Comparison of ENCODE assay signal across 1 cellular context in genomic region chr22:28772633-28773460, GRCh38.
TF ChIP-seq lines count a peak whose summit lies in the region.

A gene with protein sequence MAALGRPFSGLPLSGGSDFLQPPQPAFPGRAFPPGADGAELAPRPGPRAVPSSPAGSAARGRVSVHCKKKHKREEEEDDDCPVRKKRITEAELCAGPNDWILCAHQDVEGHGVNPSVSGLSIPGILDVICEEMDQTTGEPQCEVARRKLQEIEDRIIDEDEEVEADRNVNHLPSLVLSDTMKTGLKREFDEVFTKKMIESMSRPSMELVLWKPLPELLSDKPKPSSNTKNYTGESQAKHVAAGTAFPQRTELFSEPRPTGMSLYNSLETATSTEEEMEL (plus strand): TSS chr22:28772695. CDS start chr22:28772850, 155 bp downstream.

TF ChIP-seq in HepG2, 621 proteins besides CTCF, POLR2A, EP300 and RAD21 (continued from another document and continues in another):
- TF ChIP-seq, protein P1, sequence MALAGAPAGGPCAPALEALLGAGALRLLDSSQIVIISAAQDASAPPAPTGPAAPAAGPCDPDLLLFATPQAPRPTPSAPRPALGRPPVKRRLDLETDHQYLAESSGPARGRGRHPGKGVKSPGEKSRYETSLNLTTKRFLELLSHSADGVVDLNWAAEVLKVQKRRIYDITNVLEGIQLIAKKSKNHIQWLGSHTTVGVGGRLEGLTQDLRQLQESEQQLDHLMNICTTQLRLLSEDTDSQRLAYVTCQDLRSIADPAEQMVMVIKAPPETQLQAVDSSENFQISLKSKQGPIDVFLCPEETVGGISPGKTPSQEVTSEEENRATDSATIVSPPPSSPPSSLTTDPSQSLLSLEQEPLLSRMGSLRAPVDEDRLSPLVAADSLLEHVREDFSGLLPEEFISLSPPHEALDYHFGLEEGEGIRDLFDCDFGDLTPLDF (CRISPR knock-in tag; IDR thresholded peaks at IDR 0.05) = peak; percentile 52; the same call in 1 of the 2 replicates
- TF ChIP-seq PAX8 (CRISPR knock-in tag; IDR thresholded peaks at IDR 0.05; ENCODE audit: borderline replicate concordance) = no peak
- no peak for TF ChIP-seq ZNF207 (IDR thresholded peaks at IDR 0.05; ENCODE audit: borderline replicate concordance)
- TF ChIP-seq FOXM1 (CRISPR knock-in tag; IDR thresholded peaks at IDR 0.05) = no peak
- TF ChIP-seq ESRRA (CRISPR knock-in tag; IDR thresholded peaks at IDR 0.05; ENCODE audit: low read depth) = no peak; the same call in 1 of the 2 replicates
- no peak for TF ChIP-seq PAF1 (CRISPR knock-in tag; IDR thresholded peaks at IDR 0.05)
- TF ChIP-seq GTF3A (CRISPR knock-in tag; conservative IDR thresholded peaks at IDR 0.05) = no peak
- TF ChIP-seq ZNF776 (CRISPR knock-in tag; IDR thresholded peaks at IDR 0.05) = peak; percentile 43; the same call in 1 of the 2 replicates
- TF ChIP-seq HOXA5 (CRISPR knock-in tag; IDR thresholded peaks at IDR 0.05) = peak; percentile 66; the same call in 1 of the 2 replicates
- peak; percentile 79; the same call in 1 of the 2 replicates for TF ChIP-seq AHR (CRISPR knock-in tag; IDR thresholded peaks at IDR 0.05)
- TF ChIP-seq GATAD1 (CRISPR knock-in tag; IDR thresholded peaks at IDR 0.05) = peak; percentile 81
- TF ChIP-seq, protein P2, sequence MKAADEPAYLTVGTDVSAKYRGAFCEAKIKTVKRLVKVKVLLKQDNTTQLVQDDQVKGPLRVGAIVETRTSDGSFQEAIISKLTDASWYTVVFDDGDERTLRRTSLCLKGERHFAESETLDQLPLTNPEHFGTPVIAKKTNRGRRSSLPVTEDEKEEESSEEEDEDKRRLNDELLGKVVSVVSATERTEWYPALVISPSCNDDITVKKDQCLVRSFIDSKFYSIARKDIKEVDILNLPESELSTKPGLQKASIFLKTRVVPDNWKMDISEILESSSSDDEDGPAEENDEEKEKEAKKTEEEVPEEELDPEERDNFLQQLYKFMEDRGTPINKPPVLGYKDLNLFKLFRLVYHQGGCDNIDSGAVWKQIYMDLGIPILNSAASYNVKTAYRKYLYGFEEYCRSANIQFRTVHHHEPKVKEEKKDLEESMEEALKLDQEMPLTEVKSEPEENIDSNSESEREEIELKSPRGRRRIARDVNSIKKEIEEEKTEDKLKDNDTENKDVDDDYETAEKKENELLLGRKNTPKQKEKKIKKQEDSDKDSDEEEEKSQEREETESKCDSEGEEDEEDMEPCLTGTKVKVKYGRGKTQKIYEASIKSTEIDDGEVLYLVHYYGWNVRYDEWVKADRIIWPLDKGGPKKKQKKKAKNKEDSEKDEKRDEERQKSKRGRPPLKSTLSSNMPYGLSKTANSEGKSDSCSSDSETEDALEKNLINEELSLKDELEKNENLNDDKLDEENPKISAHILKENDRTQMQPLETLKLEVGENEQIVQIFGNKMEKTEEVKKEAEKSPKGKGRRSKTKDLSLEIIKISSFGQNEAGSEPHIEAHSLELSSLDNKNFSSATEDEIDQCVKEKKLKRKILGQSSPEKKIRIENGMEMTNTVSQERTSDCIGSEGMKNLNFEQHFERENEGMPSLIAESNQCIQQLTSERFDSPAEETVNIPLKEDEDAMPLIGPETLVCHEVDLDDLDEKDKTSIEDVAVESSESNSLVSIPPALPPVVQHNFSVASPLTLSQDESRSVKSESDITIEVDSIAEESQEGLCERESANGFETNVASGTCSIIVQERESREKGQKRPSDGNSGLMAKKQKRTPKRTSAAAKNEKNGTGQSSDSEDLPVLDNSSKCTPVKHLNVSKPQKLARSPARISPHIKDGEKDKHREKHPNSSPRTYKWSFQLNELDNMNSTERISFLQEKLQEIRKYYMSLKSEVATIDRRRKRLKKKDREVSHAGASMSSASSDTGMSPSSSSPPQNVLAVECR (CRISPR knock-in tag; IDR thresholded peaks at IDR 0.05; ENCODE audit: borderline replicate concordance) = peak; percentile 76; the same call in 1 of the 2 replicates
- TF ChIP-seq PREB (CRISPR knock-in tag; IDR thresholded peaks at IDR 0.05) = no peak
- TF ChIP-seq ZNF274 (CRISPR knock-in tag; IDR thresholded peaks at IDR 0.05) = no peak
- TF ChIP-seq ZNF792 (CRISPR knock-in tag; IDR thresholded peaks at IDR 0.05) = 0 out of 2 replicates have a peak, but pooled peaks have one; percentile 59
- TF ChIP-seq NAIF1 (CRISPR knock-in tag; IDR thresholded peaks at IDR 0.05; ENCODE audit: borderline replicate concordance) = no peak; the same call in 1 of the 2 replicates
- no peak; the same call in 1 of the 2 replicates for TF ChIP-seq TFAP4 (IDR thresholded peaks at IDR 0.05; ENCODE audit: borderline replicate concordance, low read depth)
- TF ChIP-seq ZNF746 (CRISPR knock-in tag; IDR thresholded peaks at IDR 0.05) = no peak; the same call in 1 of the 2 replicates
- TF ChIP-seq ZFP36 (IDR thresholded peaks at IDR 0.05; ENCODE audit: borderline replicate concordance, low read depth, low read length, partially characterized antibody) = no peak
- TF ChIP-seq, protein P3, sequence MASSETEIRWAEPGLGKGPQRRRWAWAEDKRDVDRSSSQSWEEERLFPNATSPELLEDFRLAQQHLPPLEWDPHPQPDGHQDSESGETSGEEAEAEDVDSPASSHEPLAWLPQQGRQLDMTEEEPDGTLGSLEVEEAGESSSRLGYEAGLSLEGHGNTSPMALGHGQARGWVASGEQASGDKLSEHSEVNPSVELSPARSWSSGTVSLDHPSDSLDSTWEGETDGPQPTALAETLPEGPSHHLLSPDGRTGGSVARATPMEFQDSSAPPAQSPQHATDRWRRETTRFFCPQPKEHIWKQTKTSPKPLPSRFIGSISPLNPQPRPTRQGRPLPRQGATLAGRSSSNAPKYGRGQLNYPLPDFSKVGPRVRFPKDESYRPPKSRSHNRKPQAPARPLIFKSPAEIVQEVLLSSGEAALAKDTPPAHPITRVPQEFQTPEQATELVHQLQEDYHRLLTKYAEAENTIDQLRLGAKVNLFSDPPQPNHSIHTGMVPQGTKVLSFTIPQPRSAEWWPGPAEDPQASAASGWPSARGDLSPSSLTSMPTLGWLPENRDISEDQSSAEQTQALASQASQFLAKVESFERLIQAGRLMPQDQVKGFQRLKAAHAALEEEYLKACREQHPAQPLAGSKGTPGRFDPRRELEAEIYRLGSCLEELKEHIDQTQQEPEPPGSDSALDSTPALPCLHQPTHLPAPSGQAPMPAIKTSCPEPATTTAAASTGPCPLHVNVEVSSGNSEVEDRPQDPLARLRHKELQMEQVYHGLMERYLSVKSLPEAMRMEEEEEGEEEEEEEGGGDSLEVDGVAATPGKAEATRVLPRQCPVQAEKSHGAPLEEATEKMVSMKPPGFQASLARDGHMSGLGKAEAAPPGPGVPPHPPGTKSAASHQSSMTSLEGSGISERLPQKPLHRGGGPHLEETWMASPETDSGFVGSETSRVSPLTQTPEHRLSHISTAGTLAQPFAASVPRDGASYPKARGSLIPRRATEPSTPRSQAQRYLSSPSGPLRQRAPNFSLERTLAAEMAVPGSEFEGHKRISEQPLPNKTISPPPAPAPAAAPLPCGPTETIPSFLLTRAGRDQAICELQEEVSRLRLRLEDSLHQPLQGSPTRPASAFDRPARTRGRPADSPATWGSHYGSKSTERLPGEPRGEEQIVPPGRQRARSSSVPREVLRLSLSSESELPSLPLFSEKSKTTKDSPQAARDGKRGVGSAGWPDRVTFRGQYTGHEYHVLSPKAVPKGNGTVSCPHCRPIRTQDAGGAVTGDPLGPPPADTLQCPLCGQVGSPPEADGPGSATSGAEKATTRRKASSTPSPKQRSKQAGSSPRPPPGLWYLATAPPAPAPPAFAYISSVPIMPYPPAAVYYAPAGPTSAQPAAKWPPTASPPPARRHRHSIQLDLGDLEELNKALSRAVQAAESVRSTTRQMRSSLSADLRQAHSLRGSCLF (CRISPR knock-in tag; IDR thresholded peaks at IDR 0.05; ENCODE audit: borderline replicate concordance) = no peak
- no peak for TF ChIP-seq ZNF121 (CRISPR knock-in tag; IDR thresholded peaks at IDR 0.05)
- TF ChIP-seq PAWR (CRISPR knock-in tag; IDR thresholded peaks at IDR 0.05; ENCODE audit: borderline replicate concordance) = no peak
- peak; percentile 52 for TF ChIP-seq CEBPG (CRISPR knock-in tag; IDR thresholded peaks at IDR 0.05)
- peak; percentile 89 for TF ChIP-seq POLR2AphosphoS5 (IDR thresholded peaks at IDR 0.05; ENCODE audit: low read depth, low read length)
- 0 out of 2 replicates have a peak, but pooled peaks have one; percentile 42 for TF ChIP-seq ZSCAN9 (CRISPR knock-in tag; IDR thresholded peaks at IDR 0.05; ENCODE audit: borderline replicate concordance)
- no peak for TF ChIP-seq MTF1 (CRISPR knock-in tag; IDR thresholded peaks at IDR 0.05)
- TF ChIP-seq KLF9 (CRISPR knock-in tag; IDR thresholded peaks at IDR 0.05; ENCODE audit: low read depth) = no peak
- TF ChIP-seq HDAC6 (IDR thresholded peaks at IDR 0.05; ENCODE audit: low read depth, low read length) = no peak
- peak; percentile 22; the same call in 1 of the 2 replicates for TF ChIP-seq ZNF772 (CRISPR knock-in tag; IDR thresholded peaks at IDR 0.05)
- peak; percentile 67 for TF ChIP-seq PHF5A (CRISPR knock-in tag; IDR thresholded peaks at IDR 0.05; ENCODE audit: low read depth, unreplicated experiment)
- no peak; the same call in 1 of the 2 replicates for TF ChIP-seq ZNF580 (CRISPR knock-in tag; IDR thresholded peaks at IDR 0.05; ENCODE audit: borderline replicate concordance, low read depth)
- no peak for TF ChIP-seq RFX5 (IDR thresholded peaks at IDR 0.05; ENCODE audit: low read depth, low read length)
- TF ChIP-seq CERS6 (CRISPR knock-in tag; IDR thresholded peaks at IDR 0.05) = no peak
- no peak for TF ChIP-seq SRSF9 (IDR thresholded peaks at IDR 0.05; ENCODE audit: borderline replicate concordance, insufficient read depth, low read depth, low read length, poor library complexity, severe bottlenecking)
- no peak for TF ChIP-seq ZNF619 (CRISPR knock-in tag; IDR thresholded peaks at IDR 0.05)
- peak; percentile 84 for TF ChIP-seq YEATS2 (CRISPR knock-in tag; IDR thresholded peaks at IDR 0.05; ENCODE audit: borderline replicate concordance)
- TF ChIP-seq ZNF326 (CRISPR knock-in tag; IDR thresholded peaks at IDR 0.05; ENCODE audit: borderline replicate concordance) = no peak
- peak; percentile 57; the same call in 1 of the 2 replicates for TF ChIP-seq NFYC (CRISPR knock-in tag; IDR thresholded peaks at IDR 0.05)
- no peak for TF ChIP-seq ZNF414 (CRISPR knock-in tag; IDR thresholded peaks at IDR 0.05)
- TF ChIP-seq ZNF552 (CRISPR knock-in tag; IDR thresholded peaks at IDR 0.05; ENCODE audit: borderline replicate concordance) = no peak
- TF ChIP-seq FOXC1 (CRISPR knock-in tag; IDR thresholded peaks at IDR 0.05; ENCODE audit: borderline replicate concordance) = peak; percentile 92
- peak; percentile 52; the same call in 1 of the 2 replicates for TF ChIP-seq MYC (CRISPR knock-in tag; IDR thresholded peaks at IDR 0.05; ENCODE audit: borderline replicate concordance)
- TF ChIP-seq, protein P4, sequence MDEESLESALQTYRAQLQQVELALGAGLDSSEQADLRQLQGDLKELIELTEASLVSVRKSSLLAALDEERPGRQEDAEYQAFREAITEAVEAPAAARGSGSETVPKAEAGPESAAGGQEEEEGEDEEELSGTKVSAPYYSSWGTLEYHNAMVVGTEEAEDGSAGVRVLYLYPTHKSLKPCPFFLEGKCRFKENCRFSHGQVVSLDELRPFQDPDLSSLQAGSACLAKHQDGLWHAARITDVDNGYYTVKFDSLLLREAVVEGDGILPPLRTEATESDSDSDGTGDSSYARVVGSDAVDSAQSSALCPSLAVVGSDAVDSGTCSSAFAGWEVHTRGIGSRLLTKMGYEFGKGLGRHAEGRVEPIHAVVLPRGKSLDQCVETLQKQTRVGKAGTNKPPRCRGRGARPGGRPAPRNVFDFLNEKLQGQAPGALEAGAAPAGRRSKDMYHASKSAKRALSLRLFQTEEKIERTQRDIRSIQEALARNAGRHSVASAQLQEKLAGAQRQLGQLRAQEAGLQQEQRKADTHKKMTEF (CRISPR knock-in tag; IDR thresholded peaks at IDR 0.05) = no peak
